Comparison of ENCODE assay signal across 1 cellular context in genomic region chr19:48933382-48933932, GRCh38.
TF ChIP-seq lines count a peak whose summit lies in the region.

TSS of gene DHDH (plus strand) at chr19:48933699. CDS start at chr19:48933722, 23 bp downstream.

TF ChIP-seq in K562, 482 proteins besides CTCF, POLR2A, EP300 and RAD21 (continued from another document and continues in another):
- no peak for TF ChIP-seq TCF7 (IDR thresholded peaks at IDR 0.05; ENCODE audit: borderline replicate concordance)
- TF ChIP-seq GABPB2 (CRISPR knock-in tag; conservative IDR thresholded peaks at IDR 0.05) = no peak
- peak; percentile 87 for TF ChIP-seq CTBP1 (IDR thresholded peaks at IDR 0.05; ENCODE audit: borderline replicate concordance)
- 0 out of 2 replicates have a peak, but pooled peaks have one; percentile 24 for TF ChIP-seq GTF2F1 (IDR thresholded peaks at IDR 0.05; ENCODE audit: low read depth, low read length)
- peak; percentile 50 for TF ChIP-seq POLR2B (IDR thresholded peaks at IDR 0.05; ENCODE audit: low read depth, partially characterized antibody)
- TF ChIP-seq NBN (IDR thresholded peaks at IDR 0.05; ENCODE audit: low read depth) = peak; percentile 23; the same call in 1 of the 2 replicates
- no peak for TF ChIP-seq BCLAF1 (IDR thresholded peaks at IDR 0.05; ENCODE audit: borderline replicate concordance in 1 of 2, control insufficient read depth in 1 of 2, low read depth in 2 of 2, low read length in 1 of 2)
- peak; percentile 68 to 84; a peak in 3 of 4 replicates for TF ChIP-seq MAZ (CRISPR knock-in tag; conservative IDR thresholded peaks at IDR 0.05 in 1 of 2, IDR thresholded peaks at IDR 0.05 in 1 of 2)
- no peak for TF ChIP-seq NUFIP1 (IDR thresholded peaks at IDR 0.05; ENCODE audit: partially characterized antibody)
- TF ChIP-seq CC2D1A (IDR thresholded peaks at IDR 0.05) = no peak
- TF ChIP-seq ZNF175 (CRISPR knock-in tag; IDR thresholded peaks at IDR 0.05; ENCODE audit: low read depth) = no peak
- no peak for TF ChIP-seq JUN (IDR thresholded peaks at IDR 0.05; ENCODE audit: borderline replicate concordance, low read depth, low read length)
- no peak for TF ChIP-seq JUN (CRISPR knock-in tag; IDR thresholded peaks at IDR 0.05; ENCODE audit: borderline replicate concordance)
- no peak for TF ChIP-seq ZNF79 (CRISPR knock-in tag; IDR thresholded peaks at IDR 0.05; ENCODE audit: low read depth)
- peak; percentile 63 for TF ChIP-seq ZNF24 (IDR thresholded peaks at IDR 0.05)
- no peak for TF ChIP-seq ID3 (CRISPR knock-in tag; IDR thresholded peaks at IDR 0.05)
- TF ChIP-seq ID3 (tag; IDR thresholded peaks at IDR 0.05) = peak; percentile 15; the same call in 1 of the 2 replicates
- TF ChIP-seq NRF1 (conservative IDR thresholded peaks at IDR 0.05 in 1 of 2, IDR thresholded peaks at IDR 0.05 in 1 of 2) = peak; percentile 78 to 81
- no peak for TF ChIP-seq PHB2 (IDR thresholded peaks at IDR 0.05; ENCODE audit: low read depth)
- TF ChIP-seq ZEB2 (IDR thresholded peaks at IDR 0.05) = peak; percentile 66
- TF ChIP-seq PKNOX1 (IDR thresholded peaks at IDR 0.05) = peak; percentile 80
- peak; percentile 37; the same call in 1 of the 2 replicates for TF ChIP-seq CREB1 (IDR thresholded peaks at IDR 0.05)
- peak; percentile 54; the same call in 1 of the 2 replicates for TF ChIP-seq CREB1 (CRISPR knock-in tag; IDR thresholded peaks at IDR 0.05)
- no peak for TF ChIP-seq ZNF778 (CRISPR knock-in tag; IDR thresholded peaks at IDR 0.05)
- TF ChIP-seq YY1 (IDR thresholded peaks at IDR 0.05; ENCODE audit: borderline replicate concordance in 1 of 3, control insufficient read depth in 1 of 3, extremely low read depth in 1 of 3, insufficient read depth in 3 of 3, insufficient read length in 1 of 3, insufficient replicate concordance in 2 of 3, low read depth in 1 of 3, low read length in 2 of 3) = peak in 2 of 3 experiments; percentile 72 to 86
- no peak for TF ChIP-seq ZNF224 (CRISPR knock-in tag; IDR thresholded peaks at IDR 0.05)
- TF ChIP-seq POLR2AphosphoS5 (IDR thresholded peaks at IDR 0.05; ENCODE audit: control insufficient read depth, insufficient read depth, low read depth, low read length) = no peak; the same call in 1 of the 2 replicates
- no peak for TF ChIP-seq ZNF12 (CRISPR knock-in tag; IDR thresholded peaks at IDR 0.05)
- TF ChIP-seq CBX1 (IDR thresholded peaks at IDR 0.05; ENCODE audit: low read depth) = no peak
- TF ChIP-seq GTF2A2 (tag; IDR thresholded peaks at IDR 0.05) = no peak
- peak; percentile 29; the same call in 1 of the 2 replicates for TF ChIP-seq ESRRA (IDR thresholded peaks at IDR 0.05; ENCODE audit: borderline replicate concordance, low read depth)
- TF ChIP-seq E2F3 (CRISPR knock-in tag; IDR thresholded peaks at IDR 0.05) = 0 out of 2 replicates have a peak, but pooled peaks have one; percentile 25
- peak; percentile 79 for TF ChIP-seq HDAC3 (IDR thresholded peaks at IDR 0.05; ENCODE audit: borderline replicate concordance, partially characterized antibody)
- TF ChIP-seq RBBP5 (IDR thresholded peaks at IDR 0.05; ENCODE audit: borderline replicate concordance, insufficient read depth, low read length, poor library complexity, severe bottlenecking) = peak; percentile 49
- no peak for TF ChIP-seq PBX2 (CRISPR knock-in tag; IDR thresholded peaks at IDR 0.05; ENCODE audit: low read depth)
- no peak for TF ChIP-seq PBX2 (tag; conservative IDR thresholded peaks at IDR 0.05; ENCODE audit: low read depth)
- no peak for TF ChIP-seq ZNF696 (CRISPR knock-in tag; conservative IDR thresholded peaks at IDR 0.05)
- TF ChIP-seq MTA2 (IDR thresholded peaks at IDR 0.05; ENCODE audit: low read depth) = no peak
- TF ChIP-seq RBFOX2 (IDR thresholded peaks at IDR 0.05; ENCODE audit: low read depth, low read length) = peak; percentile 78
- peak; percentile 43 for TF ChIP-seq ZKSCAN1 (IDR thresholded peaks at IDR 0.05; ENCODE audit: low read depth, low read length)
- no peak for TF ChIP-seq WHSC1 (IDR thresholded peaks at IDR 0.05; ENCODE audit: low read length)
- TF ChIP-seq ZNF280B (CRISPR knock-in tag; IDR thresholded peaks at IDR 0.05) = no peak
- TF ChIP-seq KAT8 (IDR thresholded peaks at IDR 0.05; ENCODE audit: low read depth) = no peak
- TF ChIP-seq REST (CRISPR knock-in tag; IDR thresholded peaks at IDR 0.05; ENCODE audit: low read depth) = 0 out of 2 replicates have a peak, but pooled peaks have one; percentile 51
- peak; percentile 92 for TF ChIP-seq EGR1 (conservative IDR thresholded peaks at IDR 0.05)
- no peak for TF ChIP-seq ZNF551 (CRISPR knock-in tag; IDR thresholded peaks at IDR 0.05)
- TF ChIP-seq MTA3 (IDR thresholded peaks at IDR 0.05; ENCODE audit: borderline replicate concordance) = 0 out of 2 replicates have a peak, but pooled peaks have one; percentile 37
- no peak for TF ChIP-seq ZNF436 (CRISPR knock-in tag; IDR thresholded peaks at IDR 0.05)
- TF ChIP-seq ZNF395 (CRISPR knock-in tag; IDR thresholded peaks at IDR 0.05) = peak; percentile 69; the same call in 1 of the 2 replicates
- TF ChIP-seq ZNF263 (CRISPR knock-in tag; IDR thresholded peaks at IDR 0.05; ENCODE audit: borderline replicate concordance) = peak; percentile 52; the same call in 1 of the 2 replicates
- no peak for TF ChIP-seq ZNF512 (tag; IDR thresholded peaks at IDR 0.05)
- TF ChIP-seq SMARCC2 (IDR thresholded peaks at IDR 0.05; ENCODE audit: low read depth) = no peak
- peak; percentile 23 for TF ChIP-seq JUND (IDR thresholded peaks at IDR 0.05; ENCODE audit: borderline replicate concordance, low read depth, low read length)
- TF ChIP-seq JUND (tag; IDR thresholded peaks at IDR 0.05; ENCODE audit: borderline replicate concordance, low read depth, low read length) = peak; percentile 22; the same call in 1 of the 3 replicates
- TF ChIP-seq ZNF780A (CRISPR knock-in tag; IDR thresholded peaks at IDR 0.05) = no peak
- no peak for TF ChIP-seq DDX20 (tag; IDR thresholded peaks at IDR 0.05; ENCODE audit: low read depth)
- TF ChIP-seq PHF8 (IDR thresholded peaks at IDR 0.05; ENCODE audit: borderline replicate concordance, low read length) = peak; percentile 49; the same call in 1 of the 2 replicates
- TF ChIP-seq ZNF134 (CRISPR knock-in tag; conservative IDR thresholded peaks at IDR 0.05) = no peak
